ENCODE assay signal across 12 cellular contexts in the genomic region with DNA sequence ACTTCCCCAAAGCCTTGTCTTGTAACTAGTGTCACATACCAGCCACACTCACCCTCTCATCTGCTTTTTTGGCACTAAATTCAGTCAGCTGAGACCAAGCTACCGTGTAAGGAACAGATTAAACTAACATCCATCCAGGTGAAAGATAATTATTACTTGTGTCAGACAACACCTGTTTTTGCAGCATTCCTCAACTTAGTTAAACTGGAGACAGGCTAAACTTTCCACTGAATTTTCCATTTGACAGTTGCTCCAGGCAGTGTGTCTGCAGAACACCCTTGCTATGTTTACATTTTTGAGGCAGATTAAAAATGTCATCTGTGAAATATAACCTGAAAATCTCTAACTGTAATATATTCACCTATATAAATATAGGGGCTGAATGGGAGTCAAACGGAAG.
A peak's percentile ranks its signal among the peaks of the same experiment; 100 is the strongest.
DNase-seq lines count a peak whose midpoint lies in the region; ATAC-seq, FAIRE-seq and TF ChIP-seq lines count a peak whose summit lies in the region.
"Had no signal": no experiment of that assay in that cellular context is flagged by ENCODE, and none has a peak within 500 bp of the region (broad histone marks: within the 10 kb centered on the region; RNA-seq: fewer than 3 reads in every experiment).

No MANE protein-coding gene starts in this region.

- H4K20me1 ChIP-seq in BLaER1 = no peaks in the 10 kb centered on the region
- no peaks in the 10 kb centered on the region for H4K20me1 ChIP-seq in PC-9 (ENCODE audit: insufficient read depth)

- peaks cover 15% of the 10 kb centered on the region for H3K79me1 ChIP-seq in trophoblast cell (ENCODE audit: low read length)

- H3K4me2 ChIP-seq in A549 = 0 out of 3 replicates have a peak overlapping the region, but pooled peaks have one; percentile 8
- H3K4me2 ChIP-seq in BLaER1 = peak overlapping the region; percentile 29
- peak overlapping the region; percentile 26; the same call in 1 of the 2 replicates for H3K4me2 ChIP-seq in PC-9
- no peak overlapping the region for H3K4me2 ChIP-seq in trophoblast cell (ENCODE audit: low read length)

- H3K9me3 ChIP-seq in A549 = no peaks in the 10 kb centered on the region
- H3K9me3 ChIP-seq in BLaER1 = peaks cover 3% of the 10 kb centered on the region; the same call in 1 of the 2 replicates
- H3K9me3 ChIP-seq in PC-9 (ENCODE audit: insufficient read depth, low read depth) = no peaks in the 10 kb centered on the region
- H3K9me3 ChIP-seq in trophoblast cell (ENCODE audit: insufficient read depth, low read depth, low read length) = peaks cover 4% of the 10 kb centered on the region
- H3K9me3 ChIP-seq in CD8-positive, alpha-beta memory T cell (ENCODE audit: low read length) = no peaks in the 10 kb centered on the region

- no peak overlapping the region for H4K91ac ChIP-seq in trophoblast cell (ENCODE audit: low read depth, low read length)

- H3K27ac ChIP-seq in A549 = no peak overlapping the region
- H3K27ac ChIP-seq in BLaER1 = no peak overlapping the region
- H3K27ac ChIP-seq in PC-9 = no peak overlapping the region
- peak overlapping the region; percentile 12 for H3K27ac ChIP-seq in trophoblast cell (ENCODE audit: low read depth, low read length)
- H3K27ac ChIP-seq in CD8-positive, alpha-beta memory T cell (ENCODE audit: low read depth, low read length) = no peak overlapping the region
- H3K27ac ChIP-seq: GM23248 had no signal

- H3K9me3 Mint-ChIP-seq in CD8-positive, alpha-beta memory T cell = no peaks in the 10 kb centered on the region

- H2BK5ac ChIP-seq in trophoblast cell (ENCODE audit: low read depth, low read length, poor library complexity) = no peak overlapping the region

- H3K27ac Mint-ChIP-seq in CD8-positive, alpha-beta memory T cell = no peak overlapping the region
- H3K27ac Mint-ChIP-seq: CD4-positive, CD25-positive, alpha-beta regulatory T cell had no signal

- TF ChIP-seq EP300 in A549 (IDR thresholded peaks at IDR 0.05) = no peak

- peaks cover 11 to 15% (median 14%) of the 10 kb centered on the region in 3 donors for H3K4me1 Mint-ChIP-seq in CD8-positive, alpha-beta memory T cell

- no peak overlapping the region for H4K12ac ChIP-seq in trophoblast cell (ENCODE audit: low read depth, low read length)

- no peak overlapping the region for H2AK5ac ChIP-seq in trophoblast cell (ENCODE audit: low read length)

- no peak overlapping the region for H3K14ac ChIP-seq in trophoblast cell (ENCODE audit: low read length)

- TF ChIP-seq POLR2A in A549 (IDR thresholded peaks at IDR 0.05; ENCODE audit: low read length) = no peak

- H3K27me3 ChIP-seq in BLaER1 = no peaks in the 10 kb centered on the region
- no peaks in the 10 kb centered on the region for H3K27me3 ChIP-seq in PC-9 (ENCODE audit: insufficient read depth, low read depth)
- H3K27me3 ChIP-seq in trophoblast cell (ENCODE audit: insufficient read depth, low read length) = no peaks in the 10 kb centered on the region
- H3K27me3 ChIP-seq in CD8-positive, alpha-beta memory T cell (ENCODE audit: insufficient read depth, low read length, poor library complexity, severe bottlenecking) = no peaks in the 10 kb centered on the region

- no peaks in the 10 kb centered on the region for H3K36me3 ChIP-seq in BLaER1
- H3K36me3 ChIP-seq in PC-9 (ENCODE audit: low read depth) = no peaks in the 10 kb centered on the region
- no peaks in the 10 kb centered on the region for H3K36me3 ChIP-seq in trophoblast cell (ENCODE audit: control insufficient read depth in 1 of 2, insufficient read depth in 2 of 2, low read length in 2 of 2)
- no peaks in the 10 kb centered on the region for H3K36me3 ChIP-seq in CD8-positive, alpha-beta memory T cell (ENCODE audit: insufficient read depth, low read length)

- H3K18ac ChIP-seq in trophoblast cell (ENCODE audit: low read length) = no peak overlapping the region

- no peak overlapping the region for H3K4me3 Mint-ChIP-seq in CD8-positive, alpha-beta memory T cell
- H3K4me3 Mint-ChIP-seq: CD4-positive, CD25-positive, alpha-beta regulatory T cell had no signal

- peaks cover 8% of the 10 kb centered on the region; the same call in 1 of the 2 replicates for H3F3A ChIP-seq in PC-9 (ENCODE audit: insufficient read depth, low read depth)

- 35% methylated on average over 2 of the region's 2 CpGs for WGBS in A549 (ENCODE audit: missing lambda C conversion rate)
- WGBS in trophoblast cell (ENCODE audit: extremely low coverage, insufficient coverage, insufficient read length) = no CpG with 5 or more reads among the region's 2 CpGs

- intact Hi-C loops in PC-9 (cut with micrococcal nuclease; ENCODE audit: unreplicated experiment) = no loop called here

- TF ChIP-seq CTCF in A549 (IDR thresholded peaks at IDR 0.05) = no peak
- TF ChIP-seq CTCF in PC-9 (conservative IDR thresholded peaks at IDR 0.05) = no peak

- FAIRE-seq in A549 (lab: Jason Lieb, UNC) = no peak
- FAIRE-seq: GM18507 had no signal

- H3K9me2 ChIP-seq in PC-9 (ENCODE audit: insufficient read depth) = no peaks in the 10 kb centered on the region

- H2AFZ ChIP-seq in PC-9 (no peak overlapping the region), trophoblast cell (ENCODE audit: insufficient read depth, low read length, poor library complexity) (no peak overlapping the region)
- H2AFZ ChIP-seq: GM23248 had no signal

- H3K23ac ChIP-seq in trophoblast cell (ENCODE audit: low read length) = no peak overlapping the region

- no peak overlapping the region for H2BK12ac ChIP-seq in trophoblast cell (ENCODE audit: low read length)

- POLR2A ChIA-PET in A549 (lab: Yijun Ruan, JAX) = no interaction called here
- POLR2A ChIA-PET in PC-9 (lab: Charles Lee; ENCODE audit: unreplicated experiment) = no interaction called here
- POLR2A ChIA-PET in CD8-positive, alpha-beta memory T cell (lab: Charles Lee) = no interaction called here

- TF ChIP-seq RAD21 in A549 (conservative IDR thresholded peaks at IDR 0.05 in 1 of 2, IDR thresholded peaks at IDR 0.05 in 1 of 2) = no peak

- no peak overlapping the region for H3K4ac ChIP-seq in trophoblast cell (ENCODE audit: low read depth, low read length)

- H3K4me1 ChIP-seq in A549 (peaks cover 7% of the 10 kb centered on the region; the same call in 2 of the 3 replicates), BLaER1 (peaks cover 72% of the 10 kb centered on the region), PC-9 (replicated peaks; ENCODE audit: insufficient read depth) (peaks cover 43% of the 10 kb centered on the region), trophoblast cell (ENCODE audit: control insufficient read depth in 1 of 2, insufficient read depth in 2 of 2, low read length in 2 of 2) (peaks cover 11 to 15% of the 10 kb centered on the region in 2 experiments)
- H3K4me1 ChIP-seq in CD8-positive, alpha-beta memory T cell (ENCODE audit: insufficient read depth, low read length) = peaks cover 15% of the 10 kb centered on the region

- H3K9ac ChIP-seq in BLaER1 = no peak overlapping the region
- no peak overlapping the region for H3K9ac ChIP-seq in trophoblast cell (ENCODE audit: low read length)
- H3K9ac ChIP-seq: GM23248 had no signal

- H3K79me2 ChIP-seq in PC-9 (ENCODE audit: low read depth) = no peaks in the 10 kb centered on the region
- H3K79me2 ChIP-seq in trophoblast cell (ENCODE audit: control insufficient read depth, insufficient read depth, low read length, poor library complexity) = peaks cover under 1% of the 10 kb centered on the region

- H3K4me3 ChIP-seq in A549 = no peak overlapping the region
- H3K4me3 ChIP-seq in BLaER1 = no peak overlapping the region
- H3K4me3 ChIP-seq in PC-9 = no peak overlapping the region
- no peak overlapping the region for H3K4me3 ChIP-seq in trophoblast cell (ENCODE audit: low read depth, low read length)
- H3K4me3 ChIP-seq in CD8-positive, alpha-beta memory T cell (ENCODE audit: low read length) = no peak overlapping the region
- H3K4me3 ChIP-seq: GM23248 had no signal

- peaks cover 0 to 4% (median 0%) of the 10 kb centered on the region in 3 donors for H3K36me3 Mint-ChIP-seq in CD8-positive, alpha-beta memory T cell
- H3K36me3 Mint-ChIP-seq: CD4-positive, CD25-positive, alpha-beta regulatory T cell had no signal

- peaks cover 8 to 42% of the 10 kb centered on the region in 2 donors for H3K27me3 Mint-ChIP-seq in CD8-positive, alpha-beta memory T cell

- DNase-seq in A549 (ENCODE audit: low read depth in 1 of 2, low spot score in 1 of 2) (no peak), PC-9 (peak in 1 of 2 experiments; percentile 54), trophoblast cell (peak; percentile 19 to 56)
- no peak for DNase-seq in stimulated activated CD4-positive, alpha-beta T cell treated with anti-CD3 and anti-CD28 coated beads, Interleukin-12 subunit alpha, Interleukin-12 subunit beta, amount 100 ng/mL, for 4 hours
- no peak for DNase-seq in CD8-positive, alpha-beta memory T cell
- DNase-seq: Calu3; CD4-positive, CD25-positive, alpha-beta regulatory T cell; DMS 273 treated with DMSO at 0.1 percent for 48 hours; GM23248; H7 had no signal

- ATAC-seq in A549 = no peak

- BruUV-seq in PC-9 (replicated peaks; lab: Mats Ljungman, UMichigan) = no TSS peak

- no peak overlapping the region for H4K8ac ChIP-seq in trophoblast cell (ENCODE audit: low read depth, low read length)

- CTCF ChIA-PET in A549 (lab: Yijun Ruan, JAX) (interaction anchor here (1.1 kb wide), 1 partner anchor 16 kb away, joined by 3 read pairs; no protein-coding TSS in a partner anchor), PC-9 (lab: Charles Lee) (no interaction called here)
- CTCF ChIA-PET in CD8-positive, alpha-beta memory T cell (lab: Charles Lee) = no interaction called here

- H2BK120ac ChIP-seq in trophoblast cell (ENCODE audit: insufficient read depth, low read length, poor library complexity) = no peak overlapping the region

TF ChIP-seq in A549, 52 proteins besides CTCF, POLR2A, EP300 and RAD21 (continues in another document):
- TF ChIP-seq HOXA7 (CRISPR knock-in tag; IDR thresholded peaks at IDR 0.05) = no peak
- TF ChIP-seq HOXB5 (CRISPR knock-in tag; IDR thresholded peaks at IDR 0.05) = no peak
- TF ChIP-seq NR3C1 (IDR thresholded peaks at IDR 0.05) = no peak
- TF ChIP-seq, protein P1, sequence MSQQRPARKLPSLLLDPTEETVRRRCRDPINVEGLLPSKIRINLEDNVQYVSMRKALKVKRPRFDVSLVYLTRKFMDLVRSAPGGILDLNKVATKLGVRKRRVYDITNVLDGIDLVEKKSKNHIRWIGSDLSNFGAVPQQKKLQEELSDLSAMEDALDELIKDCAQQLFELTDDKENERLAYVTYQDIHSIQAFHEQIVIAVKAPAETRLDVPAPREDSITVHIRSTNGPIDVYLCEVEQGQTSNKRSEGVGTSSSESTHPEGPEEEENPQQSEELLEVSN (IDR thresholded peaks at IDR 0.05; ENCODE audit: borderline replicate concordance, low read depth) = no peak
- TF ChIP-seq RCOR1 (IDR thresholded peaks at IDR 0.05; ENCODE audit: low read depth, low read length) = no peak

Comparison
In these comparisons a context has a peak if more than half of its experiments do, and no peak if none do; other contexts are left out.
1. DNase-seq: peak in trophoblast cell (2 of 2); none in A549 (0 of 2), stimulated activated CD4-positive, alpha-beta T cell treated with anti-CD3 and anti-CD28 coated beads, Interleukin-12 subunit alpha, Interleukin-12 subunit beta, amount 100 ng/mL, for 4 hours (single experiment) and CD8-positive, alpha-beta memory T cell (0 of 5).